Comparison of ENCODE assay signal across 8 cellular contexts in genomic region chr6:8539446-8539845, GRCh38.
A peak's percentile ranks its signal among the peaks of the same experiment; 100 is the strongest.
DNase-seq lines count a peak whose midpoint lies in the region; ATAC-seq and TF ChIP-seq lines count a peak whose summit lies in the region.

No MANE protein-coding gene starts in this region.

- H3K36me3 ChIP-seq in mesendoderm (ENCODE audit: control insufficient read depth, insufficient read depth, low read length) = no peaks in the 10 kb centered on the region

- H3K4me1 ChIP-seq in mesendoderm (ENCODE audit: control insufficient read depth, low read depth, low read length) = no peaks in the 10 kb centered on the region

- H3K56ac ChIP-seq in mesendoderm (ENCODE audit: low read length) = no peak overlapping the region

- H2AK5ac ChIP-seq in mesendoderm (ENCODE audit: low read length) = no peak overlapping the region

- TF ChIP-seq CTCF in NB4 (IDR thresholded peaks at IDR 0.05; ENCODE audit: low read depth, low read length) = no peak
- TF ChIP-seq CTCF in lower leg skin (IDR thresholded peaks at IDR 0.05) = no peak

- no peak overlapping the region for H3K18ac ChIP-seq in mesendoderm (ENCODE audit: low read length)

- no peaks in the 10 kb centered on the region for H3K79me2 ChIP-seq in mesendoderm (ENCODE audit: control insufficient read depth, insufficient read depth, low read length)

- H3K4me3 ChIP-seq in NB4 (ENCODE audit: low read depth, low read length) (no peak overlapping the region), mesendoderm (ENCODE audit: low read length) (no peak overlapping the region), lower leg skin (ENCODE audit: low read depth, poor library complexity, severe bottlenecking) (no peak overlapping the region)

- H3K4ac ChIP-seq in mesendoderm (ENCODE audit: low read depth, low read length) = no peak overlapping the region

- no peak overlapping the region for H2BK120ac ChIP-seq in mesendoderm (ENCODE audit: low read depth, low read length)

- H4K5ac ChIP-seq in mesendoderm (ENCODE audit: low read length) = no peak overlapping the region

- no peak overlapping the region for H3K4me2 ChIP-seq in mesendoderm (ENCODE audit: low read length)

- ATAC-seq in GM19035 (IDR thresholded peaks at IDR 0.05; ENCODE audit: unreplicated experiment) = peak; percentile 61

- no peaks in the 10 kb centered on the region for H3K79me1 ChIP-seq in mesendoderm (ENCODE audit: low read length)

- H3K27ac ChIP-seq in mesendoderm (ENCODE audit: low read depth, low read length) = no peak overlapping the region

- no peaks in the 10 kb centered on the region for H3K27me3 ChIP-seq in mesendoderm (ENCODE audit: insufficient read depth, low read length, poor library complexity)

- H2BK5ac ChIP-seq in mesendoderm (ENCODE audit: low read length) = no peak overlapping the region

- no peak overlapping the region for H3K9ac ChIP-seq in mesendoderm (ENCODE audit: low read length)

- intact Hi-C loops in lower leg skin (cut with DNase I; ENCODE audit: low total_unique reads) = no loop called here

- no peak overlapping the region for H2BK15ac ChIP-seq in mesendoderm (replicated peaks; ENCODE audit: low read depth)

- peak; percentile 40 for DNase-seq in NB4 (ENCODE audit: low read depth)
- peak; percentile 12 for DNase-seq in astrocyte of the hippocampus (ENCODE audit: low read depth, low spot score)
- DNase-seq in mesendoderm = peak; percentile 40
- DNase-seq in stimulated activated naive CD4-positive, alpha-beta T cell treated with Interleukin-2 at 50 U/mL for 16 hours (lab: John Stamatoyannopoulos, UW) = no peak
- no peak for DNase-seq in lower leg skin (ENCODE audit: low spot score in 2 of 2)
- DNase-seq in COLO668 (lab: John Stamatoyannopoulos, UW; ENCODE audit: unreplicated experiment) = no peak
- DNase-seq in NCI-H187 (lab: John Stamatoyannopoulos, UW) = no peak

- H4K8ac ChIP-seq in mesendoderm (ENCODE audit: low read depth, low read length) = no peak overlapping the region

- H3K23ac ChIP-seq in mesendoderm (ENCODE audit: low read length) = no peak overlapping the region

- TF ChIP-seq POLR2A in NB4 (IDR thresholded peaks at IDR 0.05; ENCODE audit: extremely low read depth, insufficient read length) (no peak), lower leg skin (IDR thresholded peaks at IDR 0.05) (no peak)

Comparison
In these comparisons a context has a peak if more than half of its experiments do, and no peak if none do; other contexts are left out.
1. DNase-seq: peak in NB4 (single experiment), astrocyte of the hippocampus (single experiment) and mesendoderm (single experiment); none in stimulated activated naive CD4-positive, alpha-beta T cell treated with Interleukin-2 at 50 U/mL for 16 hours (single experiment), lower leg skin (0 of 2), COLO668 (single experiment) and NCI-H187 (0 of 2).